22 cellular contexts compared by ENCODE assay signal in genomic region chr21:37982496-37983318, GRCh38.
"Had no signal": no experiment of that assay in that cellular context is flagged by ENCODE, and none has a peak within 500 bp of the region (broad histone marks: within the 10 kb centered on the region; RNA-seq: fewer than 3 reads in every experiment).

No MANE protein-coding gene starts in this region.

- H3K27me3 ChIP-seq: body of pancreas had no signal

- H3K9me3 ChIP-seq: body of pancreas, gastrocnemius medialis, heart left ventricle, neutrophil, tibial artery had no signal

- H3K4me1 Mint-ChIP-seq: activated B cell treated with CpG ODN at 0.5 μM for 24 hours; activated CD4-positive, alpha-beta memory T cell treated with anti-CD3 and anti-CD28 coated beads, Interleukin-2, amount 10 ng/mL, durations not matched to agents 7 days and 5 days; activated CD8-positive, alpha-beta memory T cell treated with anti-CD3 and anti-CD28 coated beads, Interleukin-2, amount 10 ng/mL, durations not matched to agents 7 days and 5 days; natural killer cell had no signal

- H3K36me3 Mint-ChIP-seq: activated CD8-positive, alpha-beta memory T cell treated with anti-CD3 and anti-CD28 coated beads, Interleukin-2, amount 10 ng/mL, durations not matched to agents 7 days and 5 days; natural killer cell had no signal

- H3K4me1 ChIP-seq: body of pancreas, gastrocnemius medialis, heart left ventricle, parathyroid adenoma, tibial artery had no signal

- H3K36me3 ChIP-seq: gastrocnemius medialis, heart left ventricle, neutrophil, tibial artery had no signal

- H3K27ac Mint-ChIP-seq: activated B cell treated with CpG ODN at 0.5 μM for 24 hours; activated CD4-positive, alpha-beta memory T cell treated with anti-CD3 and anti-CD28 coated beads, Interleukin-2, amount 10 ng/mL, durations not matched to agents 7 days and 5 days; activated CD8-positive, alpha-beta memory T cell treated with anti-CD3 and anti-CD28 coated beads, Interleukin-2, amount 10 ng/mL, durations not matched to agents 7 days and 5 days; natural killer cell; T-helper 2 cell treated with Interferon-gamma antibody and Interleukin-4, amounts not matched to agents 5 μg/mL and 100 μg/mL, for 36 hours had no signal

- ATAC-seq: activated CD8-positive, alpha-beta memory T cell treated with anti-CD3 and anti-CD28 coated beads, Interleukin-2, amount 10 ng/mL, durations not matched to agents 7 days and 5 days; body of pancreas; gastrocnemius medialis; heart left ventricle; natural killer cell had no signal

- H3K9me3 Mint-ChIP-seq: activated B cell treated with CpG ODN at 0.5 μM for 24 hours; activated CD4-positive, alpha-beta memory T cell treated with anti-CD3 and anti-CD28 coated beads, Interleukin-2, amount 10 ng/mL, durations not matched to agents 7 days and 5 days; natural killer cell; T-helper 2 cell treated with Interferon-gamma antibody and Interleukin-4, amounts not matched to agents 5 μg/mL and 100 μg/mL, for 36 hours had no signal

- H3K4me3 ChIP-seq: body of pancreas, dorsolateral prefrontal cortex, gastrocnemius medialis, heart left ventricle, tibial artery had no signal

- H3K27me3 Mint-ChIP-seq: activated B cell treated with CpG ODN at 0.5 μM for 24 hours; activated CD4-positive, alpha-beta memory T cell treated with anti-CD3 and anti-CD28 coated beads, Interleukin-2, amount 10 ng/mL, durations not matched to agents 7 days and 5 days; activated CD8-positive, alpha-beta memory T cell treated with anti-CD3 and anti-CD28 coated beads, Interleukin-2, amount 10 ng/mL, durations not matched to agents 7 days and 5 days had no signal

- H3K27ac ChIP-seq: body of pancreas, dorsolateral prefrontal cortex, gastrocnemius medialis, heart left ventricle, neutrophil, parathyroid adenoma, tibial artery had no signal

- H3K4me3 Mint-ChIP-seq: activated B cell treated with CpG ODN at 0.5 μM for 24 hours; activated CD4-positive, alpha-beta memory T cell treated with anti-CD3 and anti-CD28 coated beads, Interleukin-2, amount 10 ng/mL, durations not matched to agents 7 days and 5 days; activated CD8-positive, alpha-beta memory T cell treated with anti-CD3 and anti-CD28 coated beads, Interleukin-2, amount 10 ng/mL, durations not matched to agents 7 days and 5 days; natural killer cell; T-helper 2 cell treated with Interferon-gamma antibody and Interleukin-4, amounts not matched to agents 5 μg/mL and 100 μg/mL, for 36 hours had no signal

- DNase-seq: activated B cell treated with CpG ODN at 0.5 μM for 24 hours; activated CD4-positive, alpha-beta memory T cell treated with anti-CD3 and anti-CD28 coated beads, Interleukin-2, amount 10 ng/mL, durations not matched to agents 7 days and 5 days; activated CD4-positive, alpha-beta T cell treated with anti-CD3 and anti-CD28 coated beads for 4 hours; activated CD8-positive, alpha-beta memory T cell treated with anti-CD3 and anti-CD28 coated beads, Interleukin-2, amount 10 ng/mL, durations not matched to agents 7 days and 5 days; activated naive CD4-positive, alpha-beta T cell treated with Interleukin-2 at 50 U/mL for 16 hours; body of pancreas; central memory CD4-positive, alpha-beta T cell; dorsolateral prefrontal cortex; erythroblast; gastrocnemius medialis; heart left ventricle; natural killer cell; stimulated activated CD4-positive, alpha-beta T cell treated with anti-CD3 and anti-CD28 coated beads, Interleukin-12 subunit alpha, Interleukin-12 subunit beta, amount 100 ng/mL, for 4 hours; stimulated activated CD4-positive, alpha-beta T cell treated with anti-CD3 and anti-CD28 coated beads, Interleukin-1b, Interleukin-23, amount 100 ng/mL, for 48 hours; stimulated activated CD8-positive, alpha-beta memory T cell treated with anti-CD3 and anti-CD28 coated beads, Interleukin-4, amount 100 ng/mL, for 48 hours; stimulated activated naive CD4-positive, alpha-beta T cell treated with Interleukin-2 at 50 U/mL for 16 hours; tibial artery had no signal

- FAIRE-seq: colon, urothelium cell line had no signal
